15 cellular contexts compared by ENCODE assay signal in the genomic region with DNA sequence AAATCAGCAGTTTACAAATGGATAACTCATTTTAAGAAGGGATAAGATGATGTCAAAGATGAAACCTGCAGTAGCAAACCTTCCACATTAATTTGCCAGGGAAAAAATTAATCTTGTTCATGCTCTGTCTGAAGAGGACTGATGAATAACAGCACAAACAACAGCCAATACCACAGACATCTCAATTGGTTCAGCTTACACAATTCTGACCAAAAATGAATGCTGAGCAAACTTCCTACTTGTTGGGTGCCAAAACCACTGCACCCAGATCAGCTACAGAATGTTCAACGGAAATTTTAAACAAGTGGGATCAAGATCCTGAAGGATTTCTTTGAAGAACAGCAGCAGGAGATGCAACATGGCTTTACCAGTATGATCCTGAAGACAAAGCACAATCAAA.
"Had no signal": no experiment of that assay in that cellular context is flagged by ENCODE, and none has a peak within 500 bp of the region (broad histone marks: within the 10 kb centered on the region; RNA-seq: fewer than 3 reads in every experiment).

No MANE protein-coding gene starts in this region.

- ATAC-seq: activated naive CD8-positive, alpha-beta T cell treated with anti-CD3 and anti-CD28 coated beads, Interleukin-2, amount 50 U/mL, for 24 hours; pancreas had no signal

- H3K36me3 ChIP-seq: pancreas had no signal

- H3K27me3 ChIP-seq: ascending aorta, neural progenitor cell, pancreas, sigmoid colon, suprapubic skin had no signal

- H3K27ac ChIP-seq: ascending aorta, neural progenitor cell, pancreas, sigmoid colon, suprapubic skin had no signal

- H3K4me3 ChIP-seq: ascending aorta, neural progenitor cell, pancreas, sigmoid colon, suprapubic skin had no signal

- H3K4me1 ChIP-seq: ascending aorta, neural progenitor cell, sigmoid colon, suprapubic skin had no signal

- H3K9me3 ChIP-seq: ascending aorta, pancreas, sigmoid colon, suprapubic skin had no signal

- DNase-seq: activated CD4-positive, CD25-positive, alpha-beta regulatory T cell treated with anti-CD3 and anti-CD28 coated beads, Interleukin-2, amount 50 U/mL, for 72 hours; activated naive CD4-positive, alpha-beta T cell treated with anti-CD3 and anti-CD28 coated beads for 36 hours; activated naive CD8-positive, alpha-beta T cell treated with anti-CD3 and anti-CD28 coated beads, Interleukin-2, amount 50 U/mL, for 24 hours; central memory CD4-positive, alpha-beta T cell; effector CD8-positive, alpha-beta T cell; islet precursor cell; naive B cell; pancreas; sigmoid colon; stimulated activated CD4-positive, alpha-beta T cell treated with anti-CD3 and anti-CD28 coated beads, Interleukin-12 subunit alpha, Interleukin-12 subunit beta, amount 100 ng/mL, for 4 hours; stimulated activated naive CD4-positive, alpha-beta T cell; SW 1271 had no signal
